18 cellular contexts compared by ENCODE assay signal in the genomic region with DNA sequence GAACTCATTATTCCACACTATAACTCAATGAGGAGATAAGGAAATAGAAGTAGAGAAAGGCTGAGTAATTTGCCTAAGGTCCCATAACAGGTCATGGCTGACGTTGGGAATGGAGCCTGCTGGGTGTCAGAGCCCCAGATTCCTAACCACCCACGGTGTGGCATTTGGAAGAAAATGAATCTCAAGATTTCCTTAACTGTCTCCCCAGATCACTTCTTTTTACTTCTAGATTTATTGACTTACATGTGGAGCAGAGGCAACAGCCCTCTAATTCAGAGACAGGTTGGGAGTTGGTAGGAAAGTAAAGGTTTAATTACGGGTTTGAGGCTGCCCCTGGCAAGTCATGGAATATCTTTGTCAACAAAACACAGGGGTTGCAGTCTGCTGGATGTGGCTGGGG.
DNase-seq lines count a peak whose midpoint lies in the region; FAIRE-seq and TF ChIP-seq lines count a peak whose summit lies in the region.
"Had no signal": no experiment of that assay in that cellular context is flagged by ENCODE, and none has a peak within 500 bp of the region (broad histone marks: within the 10 kb centered on the region; RNA-seq: fewer than 3 reads in every experiment).

No MANE protein-coding gene starts in this region.

- H3K27ac ChIP-seq in fibroblast of lung (ENCODE audit: insufficient read depth, low read length) (peak overlapping the region; percentile 10), trophoblast cell (ENCODE audit: low read depth, low read length) (peak overlapping the region; percentile 39)
- H3K27ac ChIP-seq: neural progenitor cell, RWPE1 had no signal

- H3K23ac ChIP-seq in trophoblast cell (ENCODE audit: low read length), result no peak overlapping the region

- H3K36me3 ChIP-seq in fibroblast of lung (ENCODE audit: control insufficient read depth, insufficient read depth, low read length), result peaks cover 4% of the 10 kb centered on the region
- peaks cover 16 to 19% of the 10 kb centered on the region in 2 experiments for H3K36me3 ChIP-seq in trophoblast cell (ENCODE audit: control insufficient read depth in 1 of 2, insufficient read depth in 2 of 2, low read length in 2 of 2)
- H3K36me3 ChIP-seq: neural progenitor cell had no signal

- no peak overlapping the region for H4K12ac ChIP-seq in trophoblast cell (ENCODE audit: low read depth, low read length)

- no peak overlapping the region for H3K14ac ChIP-seq in trophoblast cell (ENCODE audit: low read length)

- no peak overlapping the region for H2BK5ac ChIP-seq in trophoblast cell (ENCODE audit: low read depth, low read length, poor library complexity)

- H3K4me3 ChIP-seq in fibroblast of lung (replicated peaks in 1 of 4; ENCODE audit: control extremely low read depth in 1 of 4, insufficient read depth in 1 of 4, low read depth in 3 of 4, low read length in 4 of 4) (no peak overlapping the region), trophoblast cell (ENCODE audit: low read depth, low read length) (no peak overlapping the region)
- H3K4me3 ChIP-seq: K562, neural progenitor cell had no signal

- no peaks in the 10 kb centered on the region for H4K20me1 ChIP-seq in fibroblast of lung (ENCODE audit: control insufficient read depth, extremely low read depth, insufficient read depth, low read length)

- H3K9ac ChIP-seq in fibroblast of lung (ENCODE audit: insufficient read depth, low read length) (no peak overlapping the region), trophoblast cell (ENCODE audit: low read length) (no peak overlapping the region)
- H3K9ac ChIP-seq: neural progenitor cell had no signal

- no peak overlapping the region for H3K4ac ChIP-seq in trophoblast cell (ENCODE audit: low read depth, low read length)

- no peaks in the 10 kb centered on the region for H3K79me1 ChIP-seq in trophoblast cell (ENCODE audit: low read length)

- FAIRE-seq in urothelium cell line (lab: Jason Lieb, UNC), result no peak

- H4K91ac ChIP-seq in trophoblast cell (ENCODE audit: low read depth, low read length), result no peak overlapping the region

- H3K4me1 ChIP-seq in fibroblast of lung (ENCODE audit: control insufficient read depth, extremely low read depth, insufficient read depth, low read length) (peaks cover 14% of the 10 kb centered on the region), trophoblast cell (ENCODE audit: control insufficient read depth in 1 of 2, insufficient read depth in 2 of 2, low read length in 2 of 2) (peaks cover 0 to 2% of the 10 kb centered on the region in 2 experiments)
- H3K4me1 ChIP-seq: neural progenitor cell had no signal

- no peak overlapping the region for H4K8ac ChIP-seq in trophoblast cell (ENCODE audit: low read depth, low read length)

- H2BK120ac ChIP-seq in trophoblast cell (ENCODE audit: insufficient read depth, low read length, poor library complexity), result no peak overlapping the region

- no CpG with 5 or more reads among the region's 3 CpGs for WGBS in trophoblast cell (ENCODE audit: extremely low coverage, insufficient coverage, insufficient read length)

- peaks cover 1% of the 10 kb centered on the region for H3K79me2 ChIP-seq in fibroblast of lung (ENCODE audit: control insufficient read depth, insufficient read depth, low read length)
- no peaks in the 10 kb centered on the region for H3K79me2 ChIP-seq in trophoblast cell (ENCODE audit: control insufficient read depth, insufficient read depth, low read length, poor library complexity)

- no peak overlapping the region for H2AK5ac ChIP-seq in trophoblast cell (ENCODE audit: low read length)

- H3K18ac ChIP-seq in trophoblast cell (ENCODE audit: low read length), result no peak overlapping the region

- H3K4me2 ChIP-seq in fibroblast of lung (ENCODE audit: extremely low read depth, insufficient read depth, low read length) (no peak overlapping the region), trophoblast cell (ENCODE audit: low read length) (no peak overlapping the region)
- H3K4me2 ChIP-seq: neural progenitor cell had no signal

- H3K9me3 ChIP-seq in fibroblast of lung (ENCODE audit: control insufficient read depth, insufficient read depth, low read depth, low read length) (no peaks in the 10 kb centered on the region), trophoblast cell (ENCODE audit: insufficient read depth, low read depth, low read length) (no peaks in the 10 kb centered on the region)

- H2AFZ ChIP-seq in fibroblast of lung (ENCODE audit: low read length), result no peak overlapping the region
- H2AFZ ChIP-seq in trophoblast cell (ENCODE audit: insufficient read depth, low read length, poor library complexity), result no peak overlapping the region
- H2AFZ ChIP-seq: neural progenitor cell had no signal

- DNase-seq in EL (peak; percentile 57), RPMI7951 (ENCODE audit: low read depth) (peak; percentile 11), fibroblast of lung (ENCODE audit: low read depth in 2 of 2) (peak; percentile 34 to 63), trophoblast cell (no peak), urothelium cell line (ENCODE audit: low spot score) (no peak), foreskin melanocyte (no peak), middle frontal gyrus (ENCODE audit: extremely low spot score, low spot score) (no peak), MV-4-11 (lab: John Stamatoyannopoulos, UW) (no peak)
- DNase-seq: activated CD4-positive, alpha-beta T cell treated with anti-CD3 and anti-CD28 coated beads, Interleukin-2, amount 50 U/mL, for 1 hour; DMS 273 treated with DMSO at 0.1 percent for 48 hours; effector CD8-positive, alpha-beta T cell; glutamatergic neuron; left colon; NCI-H1694 treated with DMSO at 0.1 percent for 48 hours; NCI-H524 treated with DMSO at 0.1 percent for 48 hours had no signal

- H3K27me3 ChIP-seq in fibroblast of lung (ENCODE audit: control insufficient read depth, insufficient read depth, low read length) (no peaks in the 10 kb centered on the region), trophoblast cell (ENCODE audit: insufficient read depth, low read length) (no peaks in the 10 kb centered on the region)
- H3K27me3 ChIP-seq: neural progenitor cell had no signal

- H2BK12ac ChIP-seq in trophoblast cell (ENCODE audit: low read length), result no peak overlapping the region

- TF ChIP-seq CTCF in fibroblast of lung (conservative IDR thresholded peaks at IDR 0.05 in 1 of 2, IDR thresholded peaks at IDR 0.05 in 1 of 2; ENCODE audit: low read depth in 1 of 2, low read length in 2 of 2), result no peak

Comparison
In these comparisons a context has a peak if more than half of its experiments do, and no peak if none do; other contexts are left out.
1. DNase-seq: peak in EL (single experiment), RPMI7951 (single experiment) and fibroblast of lung (2 of 2); none in trophoblast cell (0 of 2), urothelium cell line (single experiment), foreskin melanocyte (single experiment), middle frontal gyrus (single experiment) and MV-4-11 (single experiment).